ENCODE assay signal across 9 cellular contexts in genomic region chr22:37566329-37566837, GRCh38. TPM values are rescaled to one million over a fixed set of nuclear protein-coding genes. Genes with fewer than 3 reads are reported as not detected.
DNase-seq lines count a peak whose midpoint lies in the region; ATAC-seq and TF ChIP-seq lines count a peak whose summit lies in the region.
"Had no signal": no experiment of that assay in that cellular context is flagged by ENCODE, and none has a peak within 500 bp of the region (broad histone marks: within the 10 kb centered on the region; RNA-seq: fewer than 3 reads in every experiment).

No MANE protein-coding gene starts in this region.

- no peak for TF ChIP-seq CTCF in Loucy (conservative IDR thresholded peaks at IDR 0.05; ENCODE audit: low read length)

- H3K27me3 ChIP-seq in Loucy (ENCODE audit: insufficient read depth, low read length, poor library complexity, severe bottlenecking) (peaks cover 61% of the 10 kb centered on the region), right cardiac atrium (ENCODE audit: control insufficient read depth, insufficient read depth) (no peaks in the 10 kb centered on the region)

- no peaks in the 10 kb centered on the region for H3K79me2 ChIP-seq in Loucy (ENCODE audit: insufficient read depth, low read length)

- no peak overlapping the region for H2AFZ ChIP-seq in Loucy (ENCODE audit: low read length)

- DNase-seq in right cardiac atrium (peak in 2 of 3 donors; percentile 70 to 73), NCI-H446 (lab: John Stamatoyannopoulos, UW) (no peak), D341Med (ENCODE audit: low spot score) (no peak)
- DNase-seq in stimulated activated naive B cell treated with anti-CD40 and anti-IgM and Interleukin-4, amounts not matched to agents 10 μg/mL and 1 μg/mL and 100 μg/mL, for 72 hours: peak; percentile 43

- no peaks in the 10 kb centered on the region for H3K36me3 ChIP-seq in Loucy (ENCODE audit: insufficient read depth, low read length)

- H3K9me3 ChIP-seq in Loucy (ENCODE audit: insufficient read depth, low read depth, low read length) (no peaks in the 10 kb centered on the region), right cardiac atrium (ENCODE audit: control insufficient read depth, low read length) (no peaks in the 10 kb centered on the region)

- H3K9me3 Mint-ChIP-seq in activated T-helper 17 cell treated with anti-CD3 and anti-CD28 coated beads, Interleukin-2, amount 50 U/mL, for 72 hours: no peaks in the 10 kb centered on the region
- no peaks in the 10 kb centered on the region for H3K9me3 Mint-ChIP-seq in stimulated activated naive B cell treated with anti-CD40 and anti-IgM and Interleukin-4, amounts not matched to agents 10 μg/mL and 1 μg/mL and 100 μg/mL, for 72 hours
- H3K9me3 Mint-ChIP-seq: brain had no signal

- intact Hi-C loops in right cardiac atrium (cut with DNase I): loop anchor here in 3 of 4 donors (2.0 to 10.0 kb wide), 3 partner anchors 22 to 249 kb away; no protein-coding TSS in a partner anchor

- H3K4me1 ChIP-seq in Loucy (ENCODE audit: insufficient read depth, low read length, poor library complexity, severe bottlenecking) (peaks cover 15% of the 10 kb centered on the region), right cardiac atrium (ENCODE audit: control insufficient read depth, insufficient read depth, low read length) (peaks cover 14% of the 10 kb centered on the region)

- H3K36me3 Mint-ChIP-seq in activated T-helper 17 cell treated with anti-CD3 and anti-CD28 coated beads, Interleukin-2, amount 50 U/mL, for 72 hours (ENCODE audit: low read depth): peaks cover 7% of the 10 kb centered on the region
- no peaks in the 10 kb centered on the region for H3K36me3 Mint-ChIP-seq in stimulated activated naive B cell treated with anti-CD40 and anti-IgM and Interleukin-4, amounts not matched to agents 10 μg/mL and 1 μg/mL and 100 μg/mL, for 72 hours
- H3K36me3 Mint-ChIP-seq: brain had no signal

- H4K20me1 ChIP-seq in Loucy (ENCODE audit: insufficient read depth, low read length, poor library complexity, severe bottlenecking): peaks cover 3% of the 10 kb centered on the region

- peaks cover 11% of the 10 kb centered on the region for H3K4me1 Mint-ChIP-seq in activated T-helper 17 cell treated with anti-CD3 and anti-CD28 coated beads, Interleukin-2, amount 50 U/mL, for 72 hours
- peaks cover 28 to 32% of the 10 kb centered on the region in 2 donors for H3K4me1 Mint-ChIP-seq in stimulated activated naive B cell treated with anti-CD40 and anti-IgM and Interleukin-4, amounts not matched to agents 10 μg/mL and 1 μg/mL and 100 μg/mL, for 72 hours

- H3K27me3 Mint-ChIP-seq in activated T-helper 17 cell treated with anti-CD3 and anti-CD28 coated beads, Interleukin-2, amount 50 U/mL, for 72 hours: peaks cover 28% of the 10 kb centered on the region
- peaks cover 26 to 46% of the 10 kb centered on the region in 2 donors for H3K27me3 Mint-ChIP-seq in stimulated activated naive B cell treated with anti-CD40 and anti-IgM and Interleukin-4, amounts not matched to agents 10 μg/mL and 1 μg/mL and 100 μg/mL, for 72 hours

- 43% methylated on average over 28 of the region's 28 CpGs for WGBS in right cardiac atrium

- H3K9me2 ChIP-seq in Loucy (replicated peaks; ENCODE audit: low read depth, low read length): no peaks in the 10 kb centered on the region

- H3F3A ChIP-seq in Loucy (ENCODE audit: low read depth): no peaks in the 10 kb centered on the region

- peak; percentile 50 for ATAC-seq in activated T-helper 17 cell treated with anti-CD3 and anti-CD28 coated beads, Interleukin-2, amount 50 U/mL, for 72 hours (replicated peaks)
- no peak for ATAC-seq in right cardiac atrium
- peak; percentile 51 to 57 for ATAC-seq in stimulated activated naive B cell treated with anti-CD40 and anti-IgM and Interleukin-4, amounts not matched to agents 10 μg/mL and 1 μg/mL and 100 μg/mL, for 72 hours (replicated peaks)
- ATAC-seq in GM18870 (IDR thresholded peaks at IDR 0.05; ENCODE audit: unreplicated experiment): no peak
- no peak for ATAC-seq in GM19467 (IDR thresholded peaks at IDR 0.05; ENCODE audit: unreplicated experiment)

- peak overlapping the region; percentile 83 for H3K27ac Mint-ChIP-seq in activated T-helper 17 cell treated with anti-CD3 and anti-CD28 coated beads, Interleukin-2, amount 50 U/mL, for 72 hours
- H3K27ac Mint-ChIP-seq in stimulated activated naive B cell treated with anti-CD40 and anti-IgM and Interleukin-4, amounts not matched to agents 10 μg/mL and 1 μg/mL and 100 μg/mL, for 72 hours: peak overlapping the region; percentile 47

- H3K4me2 ChIP-seq in Loucy (ENCODE audit: low read depth, low read length, poor library complexity, severe bottlenecking): peak overlapping the region; percentile 50

- H3K27ac ChIP-seq in right cardiac atrium (ENCODE audit: low read length): peak overlapping the region; percentile 7

- peak overlapping the region; percentile 75 for H3K4me3 Mint-ChIP-seq in activated T-helper 17 cell treated with anti-CD3 and anti-CD28 coated beads, Interleukin-2, amount 50 U/mL, for 72 hours
- peak overlapping the region; percentile 64 to 65 for H3K4me3 Mint-ChIP-seq in stimulated activated naive B cell treated with anti-CD40 and anti-IgM and Interleukin-4, amounts not matched to agents 10 μg/mL and 1 μg/mL and 100 μg/mL, for 72 hours

- no peak overlapping the region for H3K9ac ChIP-seq in Loucy (ENCODE audit: low read depth, low read length, poor library complexity, severe bottlenecking)

- H3K4me3 ChIP-seq in Loucy (ENCODE audit: low read length, poor library complexity, severe bottlenecking) (peak overlapping the region; percentile 36), right cardiac atrium (ENCODE audit: low read length) (no peak overlapping the region)

RNA-seq across cellular contexts. Expression of gene CDC42EP1, which starts 6.1 kb away (rescaled TPM):
- 1 to 10 TPM; 1.0 to 2.3 TPM for total RNA-seq in activated T-helper 17 cell treated with anti-CD3 and anti-CD28 coated beads, Interleukin-2, amount 50 U/mL, for 72 hours
- 10 to 100 TPM; 19.7 to 31.3 (median 21.7) TPM for total RNA-seq in right cardiac atrium
- 20.7 TPM for polyA plus RNA-seq in right cardiac atrium

RNA-seq across cellular contexts. Expression of gene LGALS2, which starts 13.5 kb away (rescaled TPM):
- total RNA-seq in activated T-helper 17 cell treated with anti-CD3 and anti-CD28 coated beads, Interleukin-2, amount 50 U/mL, for 72 hours: not detected
- total RNA-seq in right cardiac atrium: under 1 TPM in 1 of 4 donors, not detected in 3; 0.44 TPM
- not detected for polyA plus RNA-seq in right cardiac atrium

RNA-seq across cellular contexts. Expression of gene GGA1, which starts 42.3 kb away (rescaled TPM):
- 10 to 100 TPM; 69.3 to 79.8 TPM for total RNA-seq in activated T-helper 17 cell treated with anti-CD3 and anti-CD28 coated beads, Interleukin-2, amount 50 U/mL, for 72 hours
- total RNA-seq in right cardiac atrium: 10 to 100 TPM; 23.3 to 29.0 (median 26.0) TPM
- 27.2 TPM for polyA plus RNA-seq in right cardiac atrium

RNA-seq across cellular contexts. Expression of gene CARD10, which starts 47.2 kb away (rescaled TPM):
- under 1 TPM in 1 of 2 donors, not detected in 1; 0.09 TPM for total RNA-seq in activated T-helper 17 cell treated with anti-CD3 and anti-CD28 coated beads, Interleukin-2, amount 50 U/mL, for 72 hours
- total RNA-seq in right cardiac atrium: 10 to 100 TPM in 2 of 4 donors, 1 to 10 TPM in 2; 6.6 to 11.4 (median 9.6) TPM
- 8.3 TPM for polyA plus RNA-seq in right cardiac atrium

Comparison
In these comparisons a context has a peak if more than half of its experiments do, and no peak if none do; other contexts are left out.
1. ATAC-seq: peak in activated T-helper 17 cell treated with anti-CD3 and anti-CD28 coated beads, Interleukin-2, amount 50 U/mL, for 72 hours (single experiment) and stimulated activated naive B cell treated with anti-CD40 and anti-IgM and Interleukin-4, amounts not matched to agents 10 μg/mL and 1 μg/mL and 100 μg/mL, for 72 hours (2 of 2); none in right cardiac atrium (0 of 2), GM18870 (single experiment) and GM19467 (single experiment).
2. DNase-seq: peak in right cardiac atrium (2 of 3) and stimulated activated naive B cell treated with anti-CD40 and anti-IgM and Interleukin-4, amounts not matched to agents 10 μg/mL and 1 μg/mL and 100 μg/mL, for 72 hours (single experiment); none in NCI-H446 (0 of 2) and D341Med (single experiment).
3. RNA of gene CDC42EP1, which starts 6.1 kb away (total RNA-seq): 19.7 to 31.3 TPM in right cardiac atrium; 1.0 to 2.3 TPM in activated T-helper 17 cell treated with anti-CD3 and anti-CD28 coated beads, Interleukin-2, amount 50 U/mL, for 72 hours; every median in the first group is over 4 times any median in the second.